Comparison of ENCODE assay signal across 15 cellular contexts in the genomic region with DNA sequence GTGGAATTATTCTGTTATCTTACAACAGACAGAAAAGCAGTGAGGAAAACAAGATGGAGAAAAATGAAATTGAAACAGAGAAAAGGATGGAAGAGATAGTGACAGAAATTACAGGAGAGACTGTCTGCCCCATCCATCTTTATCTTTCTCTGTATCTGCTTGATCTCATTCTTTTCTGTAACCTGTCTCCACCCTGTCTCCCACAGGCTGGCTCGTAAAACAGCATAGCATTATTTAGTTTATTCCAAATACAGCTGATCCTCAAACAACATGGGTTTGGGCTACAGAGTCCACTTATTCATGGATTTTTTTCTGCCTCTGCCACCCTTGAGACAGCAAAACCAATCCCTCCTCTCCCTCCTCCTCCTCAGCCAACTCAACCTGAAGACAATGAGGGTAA.
DNase-seq lines count a peak whose midpoint lies in the region; ATAC-seq, FAIRE-seq and TF ChIP-seq lines count a peak whose summit lies in the region.
"Had no signal": no experiment of that assay in that cellular context is flagged by ENCODE, and none has a peak within 500 bp of the region (broad histone marks: within the 10 kb centered on the region; RNA-seq: fewer than 3 reads in every experiment).

No MANE protein-coding gene starts in this region.

- no TSS peak for BruUV-seq in HepG2 (replicated peaks; lab: Mats Ljungman, UMichigan)

- DNase-seq in HepG2 (ENCODE audit: low spot score) (no peak), NCI-H526 treated with DMSO at 0.1 percent for 48 hours (lab: John Stamatoyannopoulos, UW) (peak; percentile 63), epithelial cell of prostate (ENCODE audit: low read depth, low spot score) (no peak), suprapubic skin (ENCODE audit: low spot score in 2 of 2) (no peak), DMS153 treated with DMSO at 0.1 percent for 48 hours (lab: John Stamatoyannopoulos, UW; ENCODE audit: unreplicated experiment) (no peak)
- DNase-seq: CD8-positive, alpha-beta T cell; GF-D8; NCI-H1092; NCI-H187; NCI-H510A; SIG-M5 had no signal

- H2AFZ ChIP-seq in HepG2 (ENCODE audit: low read length), result no peak overlapping the region

- no peaks in the 10 kb centered on the region for H4K20me1 ChIP-seq in HepG2 (ENCODE audit: insufficient read depth, low read length)

- TF ChIP-seq RAD21 in liver (IDR thresholded peaks at IDR 0.05), result no peak
- TF ChIP-seq RAD21 in HepG2 (CRISPR knock-in tag; IDR thresholded peaks at IDR 0.05), result no peak

- TF ChIP-seq POLR2A in HepG2 (IDR thresholded peaks at IDR 0.05; ENCODE audit: insufficient read depth in 1 of 2, low read depth in 2 of 2, low read length in 2 of 2) (no peak), suprapubic skin (IDR thresholded peaks at IDR 0.05) (no peak)

- no peaks in the 10 kb centered on the region for H3K9me3 ChIP-seq in liver (ENCODE audit: control insufficient read depth in 4 of 4, low read length in 3 of 4)
- H3K9me3 ChIP-seq in HepG2 (ENCODE audit: low read length), result no peaks in the 10 kb centered on the region
- H3K9me3 ChIP-seq in suprapubic skin, result no peaks in the 10 kb centered on the region

- H3K27me3 ChIP-seq in liver (ENCODE audit: control insufficient read depth in 4 of 4, insufficient read depth in 4 of 4, low read length in 3 of 4), result no peaks in the 10 kb centered on the region
- no peaks in the 10 kb centered on the region for H3K27me3 ChIP-seq in HepG2 (ENCODE audit: control insufficient read depth in 1 of 2, insufficient read depth in 2 of 2, low read length in 2 of 2)
- H3K27me3 ChIP-seq in suprapubic skin, result no peaks in the 10 kb centered on the region

- CTCF ChIA-PET in HepG2 (lab: Yijun Ruan, JAX; ENCODE audit: low intra/inter-chr PET ratio, low total read pairs), result no interaction called here

- in situ Hi-C loops in HepG2 (cut with HindIII; ENCODE audit: extremely low pct_ligation_motif_present, low pct_unique_long_range_greater_than_20kb), result no loop called here

- H3K4me1 ChIP-seq in liver (ENCODE audit: control insufficient read depth in 4 of 4, insufficient read depth in 4 of 4, low read length in 3 of 4), result peaks cover 18 to 49% (median 44%) of the 10 kb centered on the region in 4 donors
- peaks cover 22% of the 10 kb centered on the region for H3K4me1 ChIP-seq in HepG2 (ENCODE audit: insufficient read depth, low read length)
- peaks cover 12% of the 10 kb centered on the region for H3K4me1 ChIP-seq in suprapubic skin

- POLR2A ChIA-PET in HepG2 (lab: Yijun Ruan, JAX), result no interaction called here

- TF ChIP-seq CTCF in liver (IDR thresholded peaks at IDR 0.05; ENCODE audit: low read depth, low read length, missing input control) (no peak), HepG2 (CRISPR knock-in tag; IDR thresholded peaks at IDR 0.05) (no peak), suprapubic skin (IDR thresholded peaks at IDR 0.05) (no peak)

- intact Hi-C loops in HepG2 (cut with micrococcal nuclease; ENCODE audit: unreplicated experiment), result no loop called here

- H3K9ac ChIP-seq in liver (ENCODE audit: low read depth in 1 of 2, low read length in 2 of 2), result no peak overlapping the region
- no peak overlapping the region for H3K9ac ChIP-seq in HepG2 (ENCODE audit: insufficient read depth, low read depth, low read length)

- H3K36me3 ChIP-seq in liver (ENCODE audit: control insufficient read depth in 4 of 4, insufficient read depth in 3 of 4, low read depth in 1 of 4, low read length in 3 of 4), result no peaks in the 10 kb centered on the region
- no peaks in the 10 kb centered on the region for H3K36me3 ChIP-seq in HepG2 (replicated peaks in 1 of 2; ENCODE audit: control insufficient read depth in 1 of 2, insufficient read depth in 2 of 2, low read length in 2 of 2)
- no peaks in the 10 kb centered on the region for H3K36me3 ChIP-seq in suprapubic skin

- FAIRE-seq in HepG2 (lab: Jason Lieb, UNC), result no peak
- FAIRE-seq: D721Med had no signal

- H3K27ac ChIP-seq in liver (ENCODE audit: low read depth in 1 of 2, low read length in 2 of 2) (peak overlapping the region; percentile 29 to 56), HepG2 (ENCODE audit: extremely low read length, insufficient read depth, low read length) (no peak overlapping the region), epithelial cell of prostate (peak overlapping the region; percentile 40), suprapubic skin (peak overlapping the region; percentile 60)

- H3K4me3 ChIP-seq in liver (ENCODE audit: low read depth in 1 of 3, low read length in 3 of 3) (no peak overlapping the region), HepG2 (replicated peaks in 1 of 3; ENCODE audit: insufficient read depth in 1 of 3, low read depth in 2 of 3, low read length in 3 of 3) (no peak overlapping the region), suprapubic skin (no peak overlapping the region)

- H3K4me2 ChIP-seq in HepG2 (ENCODE audit: low read depth, low read length), result no peak overlapping the region

- TF ChIP-seq EP300 in HepG2 (IDR thresholded peaks at IDR 0.05; ENCODE audit: low read depth in 2 of 2, low read length in 2 of 2), result no peak
- TF ChIP-seq EP300 in HepG2 (CRISPR knock-in tag; IDR thresholded peaks at IDR 0.05; ENCODE audit: borderline replicate concordance), result no peak
- TF ChIP-seq EP300 in suprapubic skin (IDR thresholded peaks at IDR 0.05), result no peak

- ATAC-seq in HepG2 (no peak), GM19397 (IDR thresholded peaks at IDR 0.05; ENCODE audit: unreplicated experiment) (no peak), GM21825 (IDR thresholded peaks at IDR 0.05; ENCODE audit: unreplicated experiment) (no peak)
- ATAC-seq: CD8-positive, alpha-beta T cell had no signal

- no peaks in the 10 kb centered on the region for H3K79me2 ChIP-seq in HepG2 (ENCODE audit: insufficient read depth, low read length)

- WGBS in liver, result 55% methylated on average over 1 of the region's 1 CpG
- WGBS in HepG2 (ENCODE audit: low lambda C conversion rate), result 3% methylated on average over 1 of the region's 1 CpG
- 63% methylated on average over 1 of the region's 1 CpG for whole genome bisulfite sequencing in suprapubic skin

TF ChIP-seq in liver, 16 proteins besides CTCF, POLR2A, EP300 and RAD21 (continues in another document):
- TF ChIP-seq RXRA (IDR thresholded peaks at IDR 0.05), result no peak
- TF ChIP-seq YY1 (IDR thresholded peaks at IDR 0.05), result no peak
- no peak for TF ChIP-seq EGR1 (IDR thresholded peaks at IDR 0.05; ENCODE audit: low read depth in 2 of 2)
- no peak for TF ChIP-seq JUND (IDR thresholded peaks at IDR 0.05)
- no peak for TF ChIP-seq GABPA (IDR thresholded peaks at IDR 0.05 in 1 of 2, conservative IDR thresholded peaks at IDR 0.05 in 1 of 2)
- TF ChIP-seq, protein P1, sequence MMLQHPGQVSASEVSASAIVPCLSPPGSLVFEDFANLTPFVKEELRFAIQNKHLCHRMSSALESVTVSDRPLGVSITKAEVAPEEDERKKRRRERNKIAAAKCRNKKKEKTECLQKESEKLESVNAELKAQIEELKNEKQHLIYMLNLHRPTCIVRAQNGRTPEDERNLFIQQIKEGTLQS (IDR thresholded peaks at IDR 0.05), result no peak
- TF ChIP-seq TAF1 (conservative IDR thresholded peaks at IDR 0.05), result no peak
- TF ChIP-seq FOXA2 (IDR thresholded peaks at IDR 0.05), result no peak
- no peak for TF ChIP-seq SP1 (IDR thresholded peaks at IDR 0.05)
- TF ChIP-seq NR2F2 (IDR thresholded peaks at IDR 0.05), result no peak
- TF ChIP-seq FOXA1 (IDR thresholded peaks at IDR 0.05), result no peak
- no peak for TF ChIP-seq HNF4G (IDR thresholded peaks at IDR 0.05)

TF ChIP-seq in HepG2, 621 proteins besides CTCF, POLR2A, EP300 and RAD21 (continues in another document):
- TF ChIP-seq ZNF572 (CRISPR knock-in tag; IDR thresholded peaks at IDR 0.05) (no peak), NBN (conservative IDR thresholded peaks at IDR 0.05) (no peak), ZMYM3 (CRISPR knock-in tag; IDR thresholded peaks at IDR 0.05) (no peak), GZF1 (CRISPR knock-in tag; IDR thresholded peaks at IDR 0.05) (no peak), ZMAT3 (CRISPR knock-in tag; conservative IDR thresholded peaks at IDR 0.05) (no peak), SP5 (CRISPR knock-in tag; IDR thresholded peaks at IDR 0.05; ENCODE audit: borderline replicate concordance, low read depth) (no peak), PRDM4 (CRISPR knock-in tag; IDR thresholded peaks at IDR 0.05; ENCODE audit: borderline replicate concordance) (no peak), MIER2 (CRISPR knock-in tag; IDR thresholded peaks at IDR 0.05) (no peak), ZNF546 (CRISPR knock-in tag; conservative IDR thresholded peaks at IDR 0.05) (no peak), HNRNPUL1 (IDR thresholded peaks at IDR 0.05; ENCODE audit: low read depth, low read length) (no peak), CREB1 (IDR thresholded peaks at IDR 0.05) (no peak), CREB1 (CRISPR knock-in tag; IDR thresholded peaks at IDR 0.05) (no peak)
- TF ChIP-seq, protein P2, sequence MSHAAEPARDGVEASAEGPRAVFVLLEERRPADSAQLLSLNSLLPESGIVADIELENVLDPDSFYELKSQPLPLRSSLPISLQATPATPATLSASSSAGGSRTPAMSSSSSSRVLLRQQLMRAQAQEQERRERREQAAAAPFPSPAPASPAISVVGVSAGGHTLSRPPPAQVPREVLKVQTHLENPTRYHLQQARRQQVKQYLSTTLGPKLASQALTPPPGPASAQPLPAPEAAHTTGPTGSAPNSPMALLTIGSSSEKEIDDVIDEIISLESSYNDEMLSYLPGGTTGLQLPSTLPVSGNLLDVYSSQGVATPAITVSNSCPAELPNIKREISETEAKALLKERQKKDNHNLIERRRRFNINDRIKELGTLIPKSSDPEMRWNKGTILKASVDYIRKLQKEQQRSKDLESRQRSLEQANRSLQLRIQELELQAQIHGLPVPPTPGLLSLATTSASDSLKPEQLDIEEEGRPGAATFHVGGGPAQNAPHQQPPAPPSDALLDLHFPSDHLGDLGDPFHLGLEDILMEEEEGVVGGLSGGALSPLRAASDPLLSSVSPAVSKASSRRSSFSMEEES (CRISPR knock-in tag; IDR thresholded peaks at IDR 0.05), result no peak
